ENCODE assay signal across 24 cellular contexts in the genomic region with DNA sequence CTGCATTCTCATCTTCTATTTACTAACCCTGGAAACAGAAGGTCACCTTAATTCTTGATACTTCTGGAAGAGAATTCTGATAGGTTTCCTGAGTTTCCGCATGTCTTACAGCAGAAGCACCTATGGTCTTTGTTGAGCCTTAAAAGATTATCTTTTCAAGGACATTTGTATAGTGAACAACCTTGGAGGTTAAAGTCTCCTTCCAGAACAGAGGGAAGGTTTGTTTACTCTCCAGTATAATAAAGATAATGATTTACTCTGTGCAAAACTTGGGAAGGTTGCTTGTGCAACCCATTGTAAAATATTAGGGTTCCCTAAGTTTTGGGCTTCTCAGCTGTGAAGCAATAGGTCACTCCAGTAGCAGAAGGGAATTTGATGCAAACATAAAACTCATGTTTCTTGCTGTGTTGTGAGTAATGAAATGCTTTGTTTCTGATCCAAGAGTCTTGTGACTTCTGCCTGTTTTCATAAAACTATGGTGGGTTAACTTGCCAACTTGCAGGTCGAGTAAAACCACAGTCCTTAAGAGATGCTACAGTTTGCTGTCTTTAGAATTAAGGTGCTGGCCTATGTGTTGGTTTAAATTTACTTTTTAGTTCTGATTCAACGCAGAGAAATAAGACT.
DNase-seq lines count a peak whose midpoint lies in the region; ATAC-seq, FAIRE-seq and TF ChIP-seq lines count a peak whose summit lies in the region.
"Had no signal": no experiment of that assay in that cellular context is flagged by ENCODE, and none has a peak within 500 bp of the region (broad histone marks: within the 10 kb centered on the region; RNA-seq: fewer than 3 reads in every experiment).

No MANE protein-coding gene starts in this region.

- TF ChIP-seq CTCF in HCT116 (IDR thresholded peaks at IDR 0.05 in 2 of 3, conservative IDR thresholded peaks at IDR 0.05 in 1 of 3; ENCODE audit: borderline replicate concordance in 1 of 3, insufficient read depth in 1 of 3, low read depth in 2 of 3, low read length in 2 of 3): no peak
- TF ChIP-seq CTCF in choroid plexus epithelial cell (conservative IDR thresholded peaks at IDR 0.05; ENCODE audit: low read depth, low read length): no peak

- no peak for ATAC-seq in HCT116
- ATAC-seq in GM21515 (IDR thresholded peaks at IDR 0.05; ENCODE audit: unreplicated experiment): no peak
- no peak for ATAC-seq in sciatic nerve
- ATAC-seq: heart right ventricle had no signal

- no peaks in the 10 kb centered on the region for H3K79me2 ChIP-seq in HCT116 (ENCODE audit: insufficient read depth, low read length)

- no peak overlapping the region for H3K4me2 ChIP-seq in HCT116 (ENCODE audit: low read length)

- CTCF ChIA-PET in HCT116 (lab: Charles Lee): no interaction called here

- RAD21 ChIA-PET in HCT116 (lab: Charles Lee; ENCODE audit: low non-redundant PET in 1 of 2, low total read pairs in 2 of 2, uncharacterized antibody in 2 of 2, unreplicated experiment in 2 of 2): no interaction called here

- intact Hi-C loops in HCT116 (cut with micrococcal nuclease): no loop called here
- intact Hi-C loops in sciatic nerve (cut with DNase I): no loop called here

- WGBS in small intestine, 3 donors: 67 to 80% (median 76%) methylated on average over 3 of the region's 3 CpGs

- no peak for FAIRE-seq in small intestine (lab: Jason Lieb, UNC)
- FAIRE-seq: HTR-8/SVneo had no signal

- H3K4me1 ChIP-seq in HCT116 (ENCODE audit: control insufficient read depth in 1 of 2, insufficient read depth in 2 of 2, low read length in 2 of 2) (no peaks in the 10 kb centered on the region), small intestine (ENCODE audit: control insufficient read depth in 2 of 2, insufficient read depth in 1 of 2, low read depth in 1 of 2, low read length in 1 of 2) (no peaks in the 10 kb centered on the region)
- H3K4me1 ChIP-seq: ascending aorta, stomach had no signal

- no peaks in the 10 kb centered on the region for H3K9me2 ChIP-seq in HCT116 (ENCODE audit: insufficient read depth)

- no peaks in the 10 kb centered on the region for H3K36me3 ChIP-seq in HCT116 (ENCODE audit: control insufficient read depth in 1 of 2, insufficient read depth in 2 of 2, low read length in 2 of 2)
- no peaks in the 10 kb centered on the region for H3K36me3 ChIP-seq in small intestine (ENCODE audit: control insufficient read depth in 2 of 2, insufficient read depth in 2 of 2, low read length in 2 of 2)
- H3K36me3 ChIP-seq: ascending aorta, HAP-1, heart right ventricle, stomach, tibial artery had no signal

- H3K27ac ChIP-seq in HCT116 (ENCODE audit: low read depth, low read length) (no peak overlapping the region), small intestine (ENCODE audit: low read depth in 1 of 2, low read length in 1 of 2) (no peak overlapping the region)
- H3K27ac ChIP-seq: ascending aorta, heart right ventricle, stomach, tibial artery had no signal

- H4K20me1 ChIP-seq in HCT116 (ENCODE audit: insufficient read depth): no peaks in the 10 kb centered on the region

- POLR2A ChIA-PET in HCT116 (lab: Charles Lee): no interaction called here

- H3K27me3 ChIP-seq in HCT116 (ENCODE audit: insufficient read depth, low read length) (no peaks in the 10 kb centered on the region), small intestine (ENCODE audit: control insufficient read depth in 2 of 2, insufficient read depth in 2 of 2, low read length in 2 of 2) (no peaks in the 10 kb centered on the region)
- H3K27me3 ChIP-seq: ascending aorta, heart right ventricle, stomach, tibial artery had no signal

- TF ChIP-seq POLR2A in HCT116 (IDR thresholded peaks at IDR 0.05; ENCODE audit: borderline replicate concordance, extremely low read depth, insufficient read depth, insufficient read length): no peak

- no peak overlapping the region for H3K9ac ChIP-seq in HCT116 (ENCODE audit: low read length)

- no TSS peak for BruUV-seq in HCT116 (replicated peaks; lab: Mats Ljungman, UMichigan)

- no peak for TF ChIP-seq RAD21 in HCT116 (IDR thresholded peaks at IDR 0.05; ENCODE audit: low read depth)

- H2AFZ ChIP-seq in HCT116 (ENCODE audit: low read depth, low read length, poor library complexity, severe bottlenecking): peak overlapping the region; percentile 50

- H3K9me3 ChIP-seq in HCT116 (ENCODE audit: control insufficient read depth in 1 of 2, insufficient read depth in 1 of 2, low read depth in 1 of 2, low read length in 2 of 2) (no peaks in the 10 kb centered on the region), small intestine (ENCODE audit: control insufficient read depth, low read depth) (no peaks in the 10 kb centered on the region)
- H3K9me3 ChIP-seq: ascending aorta, HAP-1, heart right ventricle, stomach, tibial artery had no signal

- H3K4me3 ChIP-seq in HCT116 (replicated peaks in 1 of 2; ENCODE audit: low read depth in 1 of 2, low read length in 2 of 2) (no peak overlapping the region), choroid plexus epithelial cell (ENCODE audit: low read depth, low read length) (no peak overlapping the region), small intestine (ENCODE audit: low read depth in 1 of 2, low read length in 2 of 2) (no peak overlapping the region)
- H3K4me3 ChIP-seq: ascending aorta, HAP-1, heart right ventricle, stomach, tibial artery had no signal

- DNase-seq in HCT116 (ENCODE audit: low read depth, low spot score) (no peak), choroid plexus epithelial cell (ENCODE audit: low read depth) (peak; percentile 83), iris pigment epithelial cell (ENCODE audit: low read depth) (peak; percentile 86), small intestine (peak; percentile 51), AML-193 (lab: John Stamatoyannopoulos, UW) (no peak), sciatic nerve (ENCODE audit: low spot score) (no peak), NCI-H226 (no peak)
- DNase-seq: activated CD4-positive, alpha-beta memory T cell treated with anti-CD3 and anti-CD28 coated beads, Interleukin-2, amount 10 ng/mL, durations not matched to agents 7 days and 5 days; activated CD4-positive, CD25-positive, alpha-beta regulatory T cell treated with anti-CD3 and anti-CD28 coated beads, Interleukin-2, amount 50 U/mL, for 72 hours; CD4-positive, alpha-beta T cell; central memory CD4-positive, alpha-beta T cell; heart right ventricle; NCI-H1436 treated with DMSO at 0.1 percent for 48 hours; NCI-H2107; NCI-H446; NCI-H82; posterior cingulate gyrus; stimulated activated CD4-positive, alpha-beta T cell treated with anti-CD3 and anti-CD28 coated beads, Interleukin-1b, Interleukin-23, amount 100 ng/mL, for 48 hours; stomach; tibial artery had no signal

TF ChIP-seq in HCT116, 20 proteins besides CTCF, POLR2A, EP300 and RAD21 (continues in another document):
- TF ChIP-seq SP1 (IDR thresholded peaks at IDR 0.05; ENCODE audit: low read depth) (no peak), CBX3 (IDR thresholded peaks at IDR 0.05; ENCODE audit: low read depth) (no peak), POLR2AphosphoS5 (IDR thresholded peaks at IDR 0.05; ENCODE audit: low read depth, low read length) (no peak), CEBPB (IDR thresholded peaks at IDR 0.05; ENCODE audit: low read depth) (no peak), ZNF274 (IDR thresholded peaks at IDR 0.05; ENCODE audit: low read depth, low read length) (no peak), EGR1 (IDR thresholded peaks at IDR 0.05; ENCODE audit: low read depth) (no peak), EZH2 (IDR thresholded peaks at IDR 0.05) (no peak), ZFX (IDR thresholded peaks at IDR 0.05) (no peak), FOSL1 (IDR thresholded peaks at IDR 0.05; ENCODE audit: low read depth) (no peak), SIN3A (IDR thresholded peaks at IDR 0.05; ENCODE audit: low read depth) (no peak), JUND (IDR thresholded peaks at IDR 0.05) (no peak)
- TF ChIP-seq, protein P1, sequence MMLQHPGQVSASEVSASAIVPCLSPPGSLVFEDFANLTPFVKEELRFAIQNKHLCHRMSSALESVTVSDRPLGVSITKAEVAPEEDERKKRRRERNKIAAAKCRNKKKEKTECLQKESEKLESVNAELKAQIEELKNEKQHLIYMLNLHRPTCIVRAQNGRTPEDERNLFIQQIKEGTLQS (IDR thresholded peaks at IDR 0.05): no peak
- TF ChIP-seq, protein P2, sequence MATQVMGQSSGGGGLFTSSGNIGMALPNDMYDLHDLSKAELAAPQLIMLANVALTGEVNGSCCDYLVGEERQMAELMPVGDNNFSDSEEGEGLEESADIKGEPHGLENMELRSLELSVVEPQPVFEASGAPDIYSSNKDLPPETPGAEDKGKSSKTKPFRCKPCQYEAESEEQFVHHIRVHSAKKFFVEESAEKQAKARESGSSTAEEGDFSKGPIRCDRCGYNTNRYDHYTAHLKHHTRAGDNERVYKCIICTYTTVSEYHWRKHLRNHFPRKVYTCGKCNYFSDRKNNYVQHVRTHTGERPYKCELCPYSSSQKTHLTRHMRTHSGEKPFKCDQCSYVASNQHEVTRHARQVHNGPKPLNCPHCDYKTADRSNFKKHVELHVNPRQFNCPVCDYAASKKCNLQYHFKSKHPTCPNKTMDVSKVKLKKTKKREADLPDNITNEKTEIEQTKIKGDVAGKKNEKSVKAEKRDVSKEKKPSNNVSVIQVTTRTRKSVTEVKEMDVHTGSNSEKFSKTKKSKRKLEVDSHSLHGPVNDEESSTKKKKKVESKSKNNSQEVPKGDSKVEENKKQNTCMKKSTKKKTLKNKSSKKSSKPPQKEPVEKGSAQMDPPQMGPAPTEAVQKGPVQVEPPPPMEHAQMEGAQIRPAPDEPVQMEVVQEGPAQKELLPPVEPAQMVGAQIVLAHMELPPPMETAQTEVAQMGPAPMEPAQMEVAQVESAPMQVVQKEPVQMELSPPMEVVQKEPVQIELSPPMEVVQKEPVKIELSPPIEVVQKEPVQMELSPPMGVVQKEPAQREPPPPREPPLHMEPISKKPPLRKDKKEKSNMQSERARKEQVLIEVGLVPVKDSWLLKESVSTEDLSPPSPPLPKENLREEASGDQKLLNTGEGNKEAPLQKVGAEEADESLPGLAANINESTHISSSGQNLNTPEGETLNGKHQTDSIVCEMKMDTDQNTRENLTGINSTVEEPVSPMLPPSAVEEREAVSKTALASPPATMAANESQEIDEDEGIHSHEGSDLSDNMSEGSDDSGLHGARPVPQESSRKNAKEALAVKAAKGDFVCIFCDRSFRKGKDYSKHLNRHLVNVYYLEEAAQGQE (IDR thresholded peaks at IDR 0.05; ENCODE audit: low read depth): no peak
- TF ChIP-seq, protein P3, sequence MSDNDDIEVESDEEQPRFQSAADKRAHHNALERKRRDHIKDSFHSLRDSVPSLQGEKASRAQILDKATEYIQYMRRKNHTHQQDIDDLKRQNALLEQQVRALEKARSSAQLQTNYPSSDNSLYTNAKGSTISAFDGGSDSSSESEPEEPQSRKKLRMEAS (IDR thresholded peaks at IDR 0.05): no peak

Comparison
In these comparisons a context has a peak if more than half of its experiments do, and no peak if none do; other contexts are left out.
1. DNase-seq: peak in choroid plexus epithelial cell (single experiment), iris pigment epithelial cell (single experiment) and small intestine (single experiment); none in HCT116 (single experiment), AML-193 (0 of 2), sciatic nerve (single experiment) and NCI-H226 (single experiment).